8 cellular contexts compared by ENCODE assay signal in the genomic region with DNA sequence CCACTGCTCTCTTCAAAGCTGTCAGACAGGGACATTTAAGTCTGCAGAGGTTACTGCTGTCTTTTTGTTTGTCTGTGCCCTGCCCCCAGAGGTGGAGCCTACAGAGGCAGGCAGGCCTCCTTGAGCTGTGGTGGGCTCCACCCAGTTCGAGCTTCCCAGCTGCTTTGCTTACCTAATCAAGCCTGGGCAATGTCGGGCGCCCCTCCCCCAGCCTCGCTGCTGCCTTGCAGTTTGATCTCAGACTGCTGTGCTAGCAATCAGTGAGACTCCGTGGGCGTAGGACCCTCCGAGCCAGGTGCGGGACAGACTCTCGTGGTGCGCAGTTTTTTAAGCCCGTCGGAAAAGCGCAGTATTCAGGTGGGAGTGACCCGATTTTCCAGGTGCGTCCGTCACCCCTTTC.
DNase-seq lines count a peak whose midpoint lies in the region; ATAC-seq, FAIRE-seq and TF ChIP-seq lines count a peak whose summit lies in the region.
"Not testable (repeated sequence)": the region's sequence is repeated elsewhere in the genome, so short reads cannot be mapped to it uniquely, and the experiment has no call there.

No MANE protein-coding gene starts in this region.

- H3K14ac ChIP-seq in H9 (ENCODE audit: insufficient read depth, low read length); H1 (ENCODE audit: insufficient read length): not testable (repeated sequence)

- not testable (repeated sequence) for H2BK15ac ChIP-seq in H9 (ENCODE audit: low read depth, low read length); H1 (ENCODE audit: low read length)

- H3K9ac ChIP-seq in H9 (ENCODE audit: extremely low read depth, insufficient read length, low read length); H1 (replicated peaks in 1 of 4; ENCODE audit: extremely low read depth in 1 of 4, low read depth in 3 of 4, low read length in 3 of 4); iPS-18a (ENCODE audit: low read length): not testable (repeated sequence)

- not testable (repeated sequence) for H3K27ac ChIP-seq in H9 (ENCODE audit: insufficient read length, low read depth, low read length); H1 (ENCODE audit: low read depth, low read length); hepatocyte; iPS-18a (ENCODE audit: low read length)

- not testable (repeated sequence) for H3K79me1 ChIP-seq in H9 (ENCODE audit: insufficient read depth, low read depth, low read length, poor library complexity, severe bottlenecking); H1 (ENCODE audit: low read depth, low read length)

- H4K8ac ChIP-seq in H9 (replicated peaks; ENCODE audit: insufficient read length, low read depth, low read length); H1 (ENCODE audit: extremely low read depth, insufficient read depth, low read length): not testable (repeated sequence)

- peaks cover 42% of the 10 kb centered on the region for H3K27me3 Mint-ChIP-seq in H9 (ENCODE audit: low read depth)
- H3K27me3 Mint-ChIP-seq in WTC11 (ENCODE audit: low read depth) = peaks cover 27% of the 10 kb centered on the region
- H3K27me3 Mint-ChIP-seq in neural crest cell (ENCODE audit: low read depth) = peaks cover 31% of the 10 kb centered on the region
- peaks cover 26% of the 10 kb centered on the region for H3K27me3 Mint-ChIP-seq in type B pancreatic cell

- H3K18ac ChIP-seq in H9 (ENCODE audit: insufficient read length, low read depth, low read length); H1 (ENCODE audit: extremely low read depth, low read length): not testable (repeated sequence)

- TF ChIP-seq RAD21 in H1 (IDR thresholded peaks at IDR 0.05 in 1 of 2, conservative IDR thresholded peaks at IDR 0.05 in 1 of 2; ENCODE audit: low read depth in 2 of 2, low read length in 2 of 2) = not testable (repeated sequence)

- not testable (repeated sequence) for H4K5ac ChIP-seq in H9 (ENCODE audit: insufficient read length, low read depth, low read length); H1 (ENCODE audit: insufficient read length, low read depth, low read length)

- not testable (repeated sequence) for H2BK20ac ChIP-seq in H9 (ENCODE audit: low read depth, low read length, poor library complexity, severe bottlenecking); H1 (ENCODE audit: low read length)

- not testable (repeated sequence) for H3K36me3 ChIP-seq in BE2C; H1 (ENCODE audit: control insufficient read depth in 2 of 4, insufficient read depth in 4 of 4, low read length in 3 of 4); hepatocyte (replicated peaks; ENCODE audit: insufficient read depth, low read depth); iPS-18a (ENCODE audit: control insufficient read depth, low read depth, low read length)

- H3T11ph ChIP-seq in H9 (ENCODE audit: low read length) = not testable (repeated sequence)

- H3K23ac ChIP-seq in H9 (ENCODE audit: insufficient read length, low read depth, low read length); H1 (ENCODE audit: insufficient read length): not testable (repeated sequence)

- peaks cover 7 to 14% of the 10 kb centered on the region in 2 experiments; a peak in 4 of 5 replicates for H3K9me3 Mint-ChIP-seq in H9
- H3K9me3 Mint-ChIP-seq in WTC11, type B pancreatic cell: not testable (repeated sequence)
- peaks cover 13% of the 10 kb centered on the region for H3K9me3 Mint-ChIP-seq in neural crest cell

- not testable (repeated sequence) for TF ChIP-seq CTCF in BE2C (IDR thresholded peaks at IDR 0.05; ENCODE audit: low read depth, low read length); H9 (conservative IDR thresholded peaks at IDR 0.05); WTC11 (IDR thresholded peaks at IDR 0.05); H1 (IDR thresholded peaks at IDR 0.05; ENCODE audit: control extremely low read depth in 1 of 3, insufficient read depth in 1 of 3, low read depth in 1 of 3, low read length in 3 of 3); hepatocyte (IDR thresholded peaks at IDR 0.05; ENCODE audit: poor library complexity); neural crest cell (conservative IDR thresholded peaks at IDR 0.05); type B pancreatic cell (conservative IDR thresholded peaks at IDR 0.05)

- H3K9me3 ChIP-seq in BE2C; H9 (ENCODE audit: control insufficient read depth, low read depth, low read length); H1 (ENCODE audit: insufficient read depth in 2 of 2, low read depth in 1 of 2, low read length in 1 of 2); hepatocyte (ENCODE audit: low read depth): not testable (repeated sequence)
- peaks cover 11% of the 10 kb centered on the region for H3K9me3 ChIP-seq in iPS-18a (ENCODE audit: control insufficient read depth, low read depth, low read length)

- H2BK5ac ChIP-seq in H9 (ENCODE audit: insufficient read length, low read length); H1 (ENCODE audit: low read depth, low read length): not testable (repeated sequence)

- ATAC-seq in WTC11 = not testable (repeated sequence)

- not testable (repeated sequence) for H3K27me3 ChIP-seq in BE2C; H9 (ENCODE audit: insufficient read depth, low read length); H1 (replicated peaks in 1 of 4; ENCODE audit: control insufficient read depth in 3 of 4, extremely low read depth in 1 of 4, insufficient read depth in 3 of 4, low read length in 3 of 4); hepatocyte; iPS-18a (ENCODE audit: control insufficient read depth, insufficient read depth, low read length)

- H2BK120ac ChIP-seq in H9 (ENCODE audit: low read depth, low read length, poor library complexity, severe bottlenecking); H1 (replicated peaks; ENCODE audit: low read depth, low read length): not testable (repeated sequence)

- H3K79me2 ChIP-seq in H9 (ENCODE audit: insufficient read depth, low read length); H1 (ENCODE audit: control insufficient read depth in 1 of 2, insufficient read depth in 2 of 2, low read length in 2 of 2); hepatocyte: not testable (repeated sequence)

- not testable (repeated sequence) for H4K91ac ChIP-seq in H9 (ENCODE audit: insufficient read length, low read depth, low read length); H1 (replicated peaks; ENCODE audit: insufficient read length, low read length)

- POLR2A ChIA-PET in WTC11 (lab: Charles Lee); H1 (lab: Charles Lee; ENCODE audit: partially characterized antibody): not testable (repeated sequence)

- not testable (repeated sequence) for TF ChIP-seq EP300 in H1 (IDR thresholded peaks at IDR 0.05; ENCODE audit: borderline replicate concordance in 1 of 2, low read depth in 2 of 2, low read length in 2 of 2)

- H3K4me1 ChIP-seq in BE2C; H9 (ENCODE audit: insufficient read depth, low read length); H1 (replicated peaks in 1 of 4; ENCODE audit: control insufficient read depth in 3 of 4, insufficient read depth in 4 of 4, low read length in 3 of 4); hepatocyte (ENCODE audit: insufficient read depth); iPS-18a (ENCODE audit: control insufficient read depth, low read depth, low read length): not testable (repeated sequence)

- H3K27ac Mint-ChIP-seq in H9 (peak overlapping the region in 2 of 3 experiments; percentile 83 to 85; a peak in 3 of 7 replicates), neural crest cell (ENCODE audit: unreplicated experiment) (peak overlapping the region; percentile 12)
- not testable (repeated sequence) for H3K27ac Mint-ChIP-seq in WTC11, type B pancreatic cell

- CTCF ChIA-PET in WTC11 (lab: Charles Lee) = interaction anchor here (1.4 kb wide), 1 partner anchor 89 kb away, joined by 4 read pairs; no protein-coding TSS in a partner anchor
- CTCF ChIA-PET in H1 (lab: Charles Lee; ENCODE audit: partially characterized antibody) = not testable (repeated sequence)

- H2AFZ ChIP-seq in H9 (ENCODE audit: low read length); H1 (ENCODE audit: low read length); hepatocyte: not testable (repeated sequence)

- not testable (repeated sequence) for H3K4me2 ChIP-seq in H9 (ENCODE audit: insufficient read depth, insufficient read length, low read length)
- H3K4me2 ChIP-seq in H1 (ENCODE audit: insufficient read depth in 1 of 2, low read depth in 2 of 2, low read length in 2 of 2) (peak overlapping the region in 1 of 2 experiments; percentile 47; a peak in 2 of 4 replicates), hepatocyte (peak overlapping the region; percentile 49)

- H3K4me3 Mint-ChIP-seq in H9 = peak overlapping the region; percentile 87 to 92
- peak overlapping the region; percentile 85 for H3K4me3 Mint-ChIP-seq in WTC11
- peak overlapping the region; percentile 83 for H3K4me3 Mint-ChIP-seq in neural crest cell
- peak overlapping the region; percentile 30 for H3K4me3 Mint-ChIP-seq in type B pancreatic cell

- peak; percentile 16 for DNase-seq in BE2C
- DNase-seq in H9; hepatocyte (ENCODE audit: low spot score); type B pancreatic cell (ENCODE audit: extremely low spot score, unreplicated experiment): not testable (repeated sequence)
- peak; percentile 32 for DNase-seq in WTC11 (ENCODE audit: low spot score)
- peak in 1 of 2 experiments; percentile 52 for DNase-seq in H1 (ENCODE audit: low read depth in 1 of 2, low spot score in 2 of 2)
- DNase-seq in neural crest cell (ENCODE audit: low read depth, low spot score) = peak; percentile 5

- not testable (repeated sequence) for H2AK5ac ChIP-seq in H9 (ENCODE audit: insufficient read length, low read length); H1 (ENCODE audit: low read depth, low read length)

- H3K36me3 Mint-ChIP-seq in H9 (ENCODE audit: insufficient read depth in 1 of 3, low read depth in 3 of 3); WTC11; neural crest cell (ENCODE audit: low read depth); type B pancreatic cell: not testable (repeated sequence)

- not testable (repeated sequence) for TF ChIP-seq POLR2A in H1 (IDR thresholded peaks at IDR 0.05; ENCODE audit: control extremely low read depth in 1 of 2, low read depth in 2 of 2, low read length in 2 of 2)

- WGBS in H9 (ENCODE audit: extremely low coverage, insufficient read length, low lambda C conversion rate) = no CpG with 5 or more reads among the region's 16 CpGs
- 0% methylated on average over 1 of the region's 16 CpGs; no CpG with 5 or more reads in 1 of the 2 experiments for WGBS in H1 (ENCODE audit: extremely low coverage in 1 of 2, insufficient coverage in 1 of 2, insufficient read length in 1 of 2, insufficient replicate concordance in 2 of 2, low coverage in 1 of 2, low lambda C conversion rate in 2 of 2, missing lambda C conversion rate in 1 of 2), 2 experiments
- WGBS in hepatocyte (ENCODE audit: low lambda C conversion rate, missing lambda C conversion rate) = 50% methylated on average over 16 of the region's 16 CpGs

- not testable (repeated sequence) for H3K4me3 ChIP-seq in BE2C (ENCODE audit: low read depth, low read length); hepatocyte
- H3K4me3 ChIP-seq in H1 (ENCODE audit: extremely low read depth in 1 of 4, insufficient read depth in 2 of 4, low read depth in 3 of 4, low read length in 4 of 4) (peak overlapping the region; percentile 26 to 53 (median 42); a peak in 6 of 8 replicates), iPS-18a (ENCODE audit: low read length) (peak overlapping the region; percentile 39)

- not testable (repeated sequence) for H3K23me2 ChIP-seq in H9 (ENCODE audit: insufficient read length, low read depth, low read length, poor library complexity, severe bottlenecking); H1 (ENCODE audit: low read depth, low read length)

- not testable (repeated sequence) for H3K56ac ChIP-seq in H9 (ENCODE audit: insufficient read length, low read depth, low read length); H1 (replicated peaks; ENCODE audit: insufficient read length, low read depth, low read length)

- not testable (repeated sequence) for H2BK12ac ChIP-seq in H9 (ENCODE audit: insufficient read length, low read depth, low read length); H1 (ENCODE audit: low read depth, low read length)

- H3K4me1 Mint-ChIP-seq in H9 = peaks cover 7 to 10% of the 10 kb centered on the region in 2 experiments
- H3K4me1 Mint-ChIP-seq in WTC11; neural crest cell; type B pancreatic cell (ENCODE audit: unreplicated experiment): not testable (repeated sequence)

- not testable (repeated sequence) for H3K9me2 ChIP-seq in hepatocyte (replicated peaks; ENCODE audit: insufficient read depth)

- FAIRE-seq in H1 (lab: Jason Lieb, UNC) = not testable (repeated sequence)

- H3K4ac ChIP-seq in H9 (ENCODE audit: low read depth, low read length); H1 (replicated peaks; ENCODE audit: insufficient read length, low read depth, low read length): not testable (repeated sequence)

- not testable (repeated sequence) for H4K20me1 ChIP-seq in H9 (ENCODE audit: control insufficient read depth, insufficient read depth, insufficient read length); H1 (replicated peaks in 1 of 2; ENCODE audit: control insufficient read depth in 1 of 2, insufficient read depth in 2 of 2, low read length in 2 of 2); hepatocyte (ENCODE audit: insufficient read depth, poor library complexity, severe bottlenecking)

Comparison
In these comparisons a context has a peak if more than half of its experiments do, and no peak if none do; other contexts are left out.
1. H3K4me3 Mint-ChIP-seq: peak in every context shown above with its lines; median percentile 90 in H9; 85 in WTC11; 83 in neural crest cell; 30 in type B pancreatic cell.